8 cellular contexts compared by ENCODE assay signal in the genomic region with DNA sequence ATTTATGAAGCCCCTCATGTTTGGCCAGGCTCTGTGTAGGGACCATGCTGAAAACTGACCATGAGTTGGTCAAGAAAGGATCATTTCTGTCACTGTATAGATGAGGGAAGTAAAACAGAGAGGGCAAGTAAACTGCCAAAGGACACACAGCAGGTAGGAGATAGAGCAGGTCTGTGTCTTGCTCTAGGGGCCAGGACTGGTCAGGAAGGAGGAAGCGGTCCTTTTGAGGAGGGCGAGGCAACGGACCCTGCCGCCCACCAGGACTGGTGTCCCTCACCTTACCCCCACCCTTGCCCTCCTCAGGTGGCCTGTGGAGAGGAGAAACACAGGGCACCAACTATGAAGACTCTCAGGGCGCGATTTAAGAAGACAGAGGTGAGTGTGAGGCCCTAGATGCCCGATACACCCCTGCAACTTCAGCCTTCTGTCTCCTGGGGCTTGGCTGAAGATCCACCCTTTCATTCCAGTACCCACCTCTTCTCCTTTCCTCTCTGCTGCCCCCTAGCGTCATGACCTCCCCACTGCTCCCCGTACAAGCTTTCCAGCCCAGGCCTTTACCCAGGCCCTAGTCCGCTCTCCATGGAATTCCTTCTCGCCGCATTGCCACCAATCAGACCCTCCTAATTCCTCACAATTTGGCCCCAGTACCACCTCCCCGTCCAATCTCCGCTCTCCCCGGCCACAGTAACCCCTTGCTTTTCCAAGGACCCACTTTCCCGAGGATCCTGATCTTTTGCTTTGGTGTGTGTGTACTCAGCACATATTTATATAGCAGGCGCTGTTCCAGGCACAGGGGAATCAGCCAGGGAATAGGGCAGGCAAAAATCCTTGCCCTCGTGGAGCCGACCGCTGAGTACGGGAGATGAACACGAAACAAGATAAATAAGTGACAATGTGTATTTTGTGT.
DNase-seq lines count a peak whose midpoint lies in the region; ATAC-seq and TF ChIP-seq lines count a peak whose summit lies in the region.

No MANE protein-coding gene starts in this region.

- H3K36me3 ChIP-seq in WERI-Rb-1, result no peaks in the 10 kb centered on the region

- H3K27me3 ChIP-seq in WERI-Rb-1 (ENCODE audit: insufficient read depth, low read depth, severe bottlenecking), result no peaks in the 10 kb centered on the region

- ATAC-seq in HG02938 (IDR thresholded peaks at IDR 0.05; ENCODE audit: unreplicated experiment), result no peak

- H3K9me3 ChIP-seq in WERI-Rb-1 (ENCODE audit: severe bottlenecking), result no peaks in the 10 kb centered on the region

- peak; percentile 90 for TF ChIP-seq CTCF in WERI-Rb-1 (IDR thresholded peaks at IDR 0.05; ENCODE audit: low read depth, low read length)

- H3K4me3 ChIP-seq in WERI-Rb-1 (ENCODE audit: low read depth, low read length), result no peak overlapping the region

- H3K27ac ChIP-seq in WERI-Rb-1, result 0 out of 2 replicates have a peak overlapping the region, but pooled peaks have one; percentile 24

- DNase-seq in NCI-H1417 (lab: John Stamatoyannopoulos, UW), result peak; percentile 43 to 71 (median 71)
- no peak for DNase-seq in NCI-H1417 treated with DMSO at 0.1 percent for 48 hours (lab: John Stamatoyannopoulos, UW)
- peak; percentile 37 for DNase-seq in NCI-H2171 (lab: John Stamatoyannopoulos, UW)
- DNase-seq in WERI-Rb-1, result peak; percentile 90
- DNase-seq in T47D (ENCODE audit: low read depth in 1 of 2, low spot score in 1 of 2), result peak; percentile 63 to 81
- DNase-seq in kidney glomerular epithelial cell (lab: John Stamatoyannopoulos, UW), result peak; percentile 75
- peak; percentile 64 for DNase-seq in stimulated activated CD4-positive, alpha-beta T cell treated with anti-CD3 and anti-CD28 coated beads, Interleukin-2, amount 100 ng/mL, for 4 hours (ENCODE audit: low read depth)

- in situ Hi-C loops in T47D (cut with HindIII; ENCODE audit: low pct_unique_long_range_greater_than_20kb, low sequenced_read_pairs), result no loop called here
